17 cellular contexts compared by ENCODE assay signal in the genomic region with DNA sequence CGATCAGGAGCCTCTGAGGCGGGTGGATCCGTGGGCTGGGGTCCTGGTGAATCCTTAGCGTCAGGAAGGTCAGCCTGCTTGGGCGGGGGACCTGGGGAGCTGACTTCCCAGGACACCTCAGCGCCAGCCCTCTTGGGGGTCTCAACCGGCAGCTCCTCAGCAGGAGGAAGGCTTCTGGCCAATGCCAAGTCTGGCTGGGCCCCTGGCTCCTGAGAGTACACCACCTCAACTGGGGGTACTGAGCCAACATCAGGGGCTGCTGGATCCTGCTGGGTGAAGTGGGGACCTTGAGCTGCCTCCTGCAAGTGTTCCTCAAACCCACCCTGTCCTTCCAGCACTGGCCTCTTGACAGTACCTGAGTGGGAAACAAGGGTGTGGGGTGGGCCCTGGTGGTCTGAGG. TPM values are rescaled to one million over a fixed set of nuclear protein-coding genes. Genes with fewer than 3 reads are reported as not detected.
DNase-seq lines count a peak whose midpoint lies in the region; TF ChIP-seq lines count a peak whose summit lies in the region.
"Had no signal": no experiment of that assay in that cellular context is flagged by ENCODE, and none has a peak within 500 bp of the region (broad histone marks: within the 10 kb centered on the region; RNA-seq: fewer than 3 reads in every experiment).

No MANE protein-coding gene starts in this region.

- no peak overlapping the region for H4K5ac ChIP-seq in H9 (ENCODE audit: insufficient read length, low read depth, low read length)

- no peak overlapping the region for H3K4ac ChIP-seq in H9 (ENCODE audit: low read depth, low read length)
- H3K4ac ChIP-seq in neuronal stem cell (ENCODE audit: low read length), result no peak overlapping the region

- H3K79me2 ChIP-seq in H9 (ENCODE audit: insufficient read depth, low read length), result no peaks in the 10 kb centered on the region

- H3K4me2 ChIP-seq in H9 (ENCODE audit: insufficient read depth, insufficient read length, low read length), result no peak overlapping the region
- no peak overlapping the region for H3K4me2 ChIP-seq in neuronal stem cell (ENCODE audit: insufficient read depth, low read length, poor library complexity, severe bottlenecking)

- H3K27me3 Mint-ChIP-seq in H9 (ENCODE audit: low read depth) (peaks cover 27% of the 10 kb centered on the region), endodermal cell (ENCODE audit: insufficient read depth) (peaks cover 16% of the 10 kb centered on the region)
- H3K27me3 Mint-ChIP-seq: CD4-positive, alpha-beta memory T cell had no signal

- CTCF ChIA-PET in RWPE1 (lab: Yijun Ruan, JAX), result interaction anchor here (0.6 kb wide), 1 partner anchor 27 kb away, joined by 3 read pairs; no protein-coding TSS in a partner anchor

- H3K36me3 Mint-ChIP-seq in H9 (ENCODE audit: insufficient read depth in 1 of 3, low read depth in 3 of 3) (peaks cover 2 to 9% (median 7%) of the 10 kb centered on the region in 3 experiments; a peak in 5 of 7 replicates), endodermal cell (ENCODE audit: low read depth) (peaks cover 4% of the 10 kb centered on the region)
- H3K36me3 Mint-ChIP-seq: IgD-negative memory B cell had no signal

- intact Hi-C loops in vagina (cut with DNase I) (no loop called here), stomach (cut with DNase I; ENCODE audit: low total_unique reads) (no loop called here)

- no peak overlapping the region for H2BK120ac ChIP-seq in H9 (ENCODE audit: low read depth, low read length, poor library complexity, severe bottlenecking)
- no peak overlapping the region for H2BK120ac ChIP-seq in neuronal stem cell (ENCODE audit: low read depth, low read length)

- H3K27ac Mint-ChIP-seq in H9, result no peak overlapping the region
- no peak overlapping the region for H3K27ac Mint-ChIP-seq in endodermal cell
- H3K27ac Mint-ChIP-seq: IgD-negative memory B cell had no signal

- H2BK15ac ChIP-seq in H9 (ENCODE audit: low read depth, low read length) (no peak overlapping the region), neuronal stem cell (ENCODE audit: low read length) (no peak overlapping the region)

- no peak overlapping the region for H2BK12ac ChIP-seq in H9 (ENCODE audit: insufficient read length, low read depth, low read length)
- H2BK12ac ChIP-seq in neuronal stem cell (ENCODE audit: low read length), result no peak overlapping the region

- H3K9me3 ChIP-seq in H9 (ENCODE audit: control insufficient read depth, low read depth, low read length) (no peaks in the 10 kb centered on the region), endodermal cell (ENCODE audit: control insufficient read depth, low read length) (no peaks in the 10 kb centered on the region), neuronal stem cell (replicated peaks in 1 of 2; ENCODE audit: control insufficient read depth in 2 of 2, insufficient read depth in 1 of 2, low read depth in 1 of 2, low read length in 2 of 2) (peaks cover 0 to 1% of the 10 kb centered on the region in 2 donors), suprapubic skin (no peaks in the 10 kb centered on the region), vagina (no peaks in the 10 kb centered on the region), stomach (no peaks in the 10 kb centered on the region)
- H3K9me3 ChIP-seq: A549, BE2C had no signal

- H3K14ac ChIP-seq in H9 (ENCODE audit: insufficient read depth, low read length) (no peak overlapping the region), neuronal stem cell (ENCODE audit: low read length) (peak overlapping the region; percentile 3)

- H3K9ac ChIP-seq in H9 (ENCODE audit: extremely low read depth, insufficient read length, low read length), result no peak overlapping the region
- no peak overlapping the region for H3K9ac ChIP-seq in endodermal cell (ENCODE audit: extremely low read depth, low read length, poor library complexity, severe bottlenecking)
- H3K9ac ChIP-seq in neuronal stem cell (ENCODE audit: low read depth, low read length, poor library complexity), result no peak overlapping the region

- H3T11ph ChIP-seq in H9 (ENCODE audit: low read length), result no peak overlapping the region

- no CpG with 5 or more reads among the region's 7 CpGs for WGBS in H9 (ENCODE audit: extremely low coverage, insufficient read length, low lambda C conversion rate)
- 84 to 98% methylated on average over 6 to 7 of the region's 7 CpGs for WGBS in endodermal cell (ENCODE audit: insufficient coverage in 1 of 2, insufficient read length in 1 of 2), 2 experiments
- WGBS in neuronal stem cell (ENCODE audit: extremely low coverage in 2 of 2, insufficient read length in 2 of 2, insufficient replicate concordance in 1 of 2), 2 donors, result no CpG with 5 or more reads among the region's 7 CpGs
- 100% methylated on average over 7 of the region's 7 CpGs for WGBS in suprapubic skin
- WGBS in stomach, 5 donors, result 88 to 96% (median 92%) methylated on average over 5 to 7 of the region's 7 CpGs

- TF ChIP-seq EP300 in suprapubic skin (IDR thresholded peaks at IDR 0.05) (no peak), stomach (IDR thresholded peaks at IDR 0.05) (no peak)

- H3K36me3 ChIP-seq in endodermal cell (ENCODE audit: control insufficient read depth, insufficient read depth, low read length) (no peaks in the 10 kb centered on the region), neuronal stem cell (replicated peaks in 1 of 2; ENCODE audit: control insufficient read depth in 2 of 2, insufficient read depth in 2 of 2, low read length in 2 of 2) (peaks cover 9 to 16% of the 10 kb centered on the region in 2 donors), suprapubic skin (peaks cover 8% of the 10 kb centered on the region), vagina (no peaks in the 10 kb centered on the region), stomach (peaks cover 0 to 14% (median 9%) of the 10 kb centered on the region in 4 donors)
- H3K36me3 ChIP-seq: BE2C had no signal

- H3K23ac ChIP-seq in H9 (ENCODE audit: insufficient read length, low read depth, low read length) (no peak overlapping the region), neuronal stem cell (ENCODE audit: low read depth, low read length, poor library complexity) (no peak overlapping the region)

- no peak overlapping the region for H3K4me3 ChIP-seq in endodermal cell (ENCODE audit: low read length)
- H3K4me3 ChIP-seq in neuronal stem cell (ENCODE audit: low read length in 2 of 2), result no peak overlapping the region
- H3K4me3 ChIP-seq in suprapubic skin, result no peak overlapping the region
- no peak overlapping the region for H3K4me3 ChIP-seq in vagina
- H3K4me3 ChIP-seq in stomach, result no peak overlapping the region
- H3K4me3 ChIP-seq: A549, GM12878 had no signal

- no peak overlapping the region for H3K18ac ChIP-seq in H9 (ENCODE audit: insufficient read length, low read depth, low read length)
- no peak overlapping the region for H3K18ac ChIP-seq in neuronal stem cell (ENCODE audit: low read length)

- no peak overlapping the region for H3K4me3 Mint-ChIP-seq in H9
- H3K4me3 Mint-ChIP-seq in endodermal cell, result no peak overlapping the region
- H3K4me3 Mint-ChIP-seq: CD4-positive, alpha-beta memory T cell had no signal

- peak; percentile 21 for DNase-seq in H9
- DNase-seq in RWPE1 (ENCODE audit: low spot score), result no peak
- DNase-seq in endodermal cell, result peak; percentile 31
- DNase-seq in neuronal stem cell (ENCODE audit: low spot score), result no peak
- no peak for DNase-seq in suprapubic skin (ENCODE audit: low spot score in 2 of 2)
- no peak for DNase-seq in vagina (ENCODE audit: extremely low spot score in 2 of 2)
- no peak for DNase-seq in stimulated activated CD4-positive, alpha-beta T cell treated with anti-CD3 and anti-CD28 coated beads, Interleukin-2, amount 100 ng/mL, for 24 hours
- no peak for DNase-seq in stomach
- DNase-seq: BE2C; CD4-positive, alpha-beta memory T cell; DMS79; GOT3; HCEC 1CT had no signal

- H2AFZ ChIP-seq in H9 (ENCODE audit: low read length) (no peak overlapping the region), neuronal stem cell (ENCODE audit: low read length) (no peak overlapping the region)

- H4K20me1 ChIP-seq in H9 (ENCODE audit: control insufficient read depth, insufficient read depth, insufficient read length), result no peaks in the 10 kb centered on the region

- no peak overlapping the region for H4K8ac ChIP-seq in H9 (replicated peaks; ENCODE audit: insufficient read length, low read depth, low read length)
- no peak overlapping the region for H4K8ac ChIP-seq in neuronal stem cell (ENCODE audit: low read depth, low read length)

- H3K9me3 Mint-ChIP-seq in H9 (no peaks in the 10 kb centered on the region), endodermal cell (no peaks in the 10 kb centered on the region)
- H3K9me3 Mint-ChIP-seq: CD4-positive, alpha-beta memory T cell; IgD-negative memory B cell had no signal

- no peak for TF ChIP-seq CTCF in H9 (conservative IDR thresholded peaks at IDR 0.05)
- TF ChIP-seq CTCF in RWPE1 (conservative IDR thresholded peaks at IDR 0.05; ENCODE audit: low read depth), result no peak
- TF ChIP-seq CTCF in endodermal cell (conservative IDR thresholded peaks at IDR 0.05), result no peak
- no peak for TF ChIP-seq CTCF in suprapubic skin (IDR thresholded peaks at IDR 0.05)
- no peak for TF ChIP-seq CTCF in vagina (IDR thresholded peaks at IDR 0.05)
- TF ChIP-seq CTCF in stomach (IDR thresholded peaks at IDR 0.05), result no peak

- POLR2A ChIA-PET in RWPE1 (lab: Yijun Ruan, JAX; ENCODE audit: low non-redundant PET), result no interaction called here

- peaks cover 20% of the 10 kb centered on the region for H3K23me2 ChIP-seq in H9 (ENCODE audit: insufficient read length, low read depth, low read length, poor library complexity, severe bottlenecking)

- H3K27me3 ChIP-seq in H9 (ENCODE audit: insufficient read depth, low read length), result no peaks in the 10 kb centered on the region
- no peaks in the 10 kb centered on the region for H3K27me3 ChIP-seq in endodermal cell (ENCODE audit: control insufficient read depth, insufficient read depth, low read length, poor library complexity, severe bottlenecking)
- H3K27me3 ChIP-seq in neuronal stem cell (ENCODE audit: control insufficient read depth in 3 of 3, insufficient read depth in 3 of 3, low read depth in 1 of 3, low read length in 3 of 3), result peaks cover 0 to 2% (median 0%) of the 10 kb centered on the region in 3 experiments
- no peaks in the 10 kb centered on the region for H3K27me3 ChIP-seq in suprapubic skin
- no peaks in the 10 kb centered on the region for H3K27me3 ChIP-seq in vagina
- H3K27me3 ChIP-seq in stomach, result no peaks in the 10 kb centered on the region
- H3K27me3 ChIP-seq: BE2C had no signal

- no peak overlapping the region for H2AK5ac ChIP-seq in H9 (ENCODE audit: insufficient read length, low read length)
- H2AK5ac ChIP-seq in neuronal stem cell (ENCODE audit: low read depth, low read length), result no peak overlapping the region

- TF ChIP-seq POLR2A in suprapubic skin (IDR thresholded peaks at IDR 0.05) (no peak), vagina (IDR thresholded peaks at IDR 0.05) (no peak), stomach (IDR thresholded peaks at IDR 0.05) (no peak)

- H3K27ac ChIP-seq in H9 (ENCODE audit: insufficient read length, low read depth, low read length) (no peak overlapping the region), RWPE1 (peak overlapping the region; percentile 18), endodermal cell (ENCODE audit: low read depth, low read length) (no peak overlapping the region), neuronal stem cell (replicated peaks; ENCODE audit: low read length) (no peak overlapping the region), suprapubic skin (no peak overlapping the region), vagina (no peak overlapping the region), stomach (no peak overlapping the region)
- H3K27ac ChIP-seq: A549, C4-2B had no signal

- H4K91ac ChIP-seq in H9 (ENCODE audit: insufficient read length, low read depth, low read length) (no peak overlapping the region), neuronal stem cell (ENCODE audit: low read depth, low read length, poor library complexity) (no peak overlapping the region)

- no peak overlapping the region for H3K56ac ChIP-seq in H9 (ENCODE audit: insufficient read length, low read depth, low read length)

- no peaks in the 10 kb centered on the region for H3K79me1 ChIP-seq in H9 (ENCODE audit: insufficient read depth, low read depth, low read length, poor library complexity, severe bottlenecking)
- H3K79me1 ChIP-seq in neuronal stem cell (ENCODE audit: low read depth, low read length), result peaks cover 7% of the 10 kb centered on the region

- no peak overlapping the region for H2BK20ac ChIP-seq in H9 (ENCODE audit: low read depth, low read length, poor library complexity, severe bottlenecking)

- H3K4me1 ChIP-seq in H9 (ENCODE audit: insufficient read depth, low read length), result no peaks in the 10 kb centered on the region
- H3K4me1 ChIP-seq in endodermal cell (ENCODE audit: control insufficient read depth, insufficient read depth, low read length), result no peaks in the 10 kb centered on the region
- H3K4me1 ChIP-seq in neuronal stem cell (ENCODE audit: control insufficient read depth in 2 of 2, insufficient read depth in 1 of 2, low read depth in 1 of 2, low read length in 2 of 2), result peaks cover 0 to 14% of the 10 kb centered on the region in 2 donors
- H3K4me1 ChIP-seq in suprapubic skin, result peaks cover 34% of the 10 kb centered on the region
- H3K4me1 ChIP-seq in vagina, result peaks cover 36% of the 10 kb centered on the region
- peaks cover 14 to 47% (median 40%) of the 10 kb centered on the region in 4 donors for H3K4me1 ChIP-seq in stomach
- H3K4me1 ChIP-seq: BE2C had no signal

- peaks cover 3 to 13% of the 10 kb centered on the region in 2 experiments for H3K4me1 Mint-ChIP-seq in H9
- H3K4me1 Mint-ChIP-seq in endodermal cell, result no peaks in the 10 kb centered on the region

- H2BK5ac ChIP-seq in H9 (ENCODE audit: insufficient read length, low read length), result no peak overlapping the region
- H2BK5ac ChIP-seq in neuronal stem cell (ENCODE audit: low read length), result no peak overlapping the region

RNA-seq across cellular contexts. Expression of a gene that starts 3.1 kb away (rescaled TPM):
- total RNA-seq in H9 (2021), result 18.8 and 19.5 TPM in 2 replicates
- 10 to 100 TPM in 1 of 2 donors, 1 to 10 TPM in 1; 7.4 to 11.3 TPM for total RNA-seq in endodermal cell
- polyA plus RNA-seq in endodermal cell (2013, experiment 1 of 2), result 6.6 TPM
- 5.5 TPM for polyA plus RNA-seq in endodermal cell (2013, experiment 2 of 2)
- 5.2 TPM for polyA plus RNA-seq in neuronal stem cell (2013, experiment 1 of 2)
- polyA plus RNA-seq in neuronal stem cell (2013, experiment 2 of 2), result 5.6 TPM
- 1 to 10 TPM; 2.5 to 6.1 (median 3.0) TPM for total RNA-seq in suprapubic skin
- total RNA-seq in vagina, result 1.7 TPM
- total RNA-seq in stomach, result 10 to 100 TPM in 1 of 5 donors, 1 to 10 TPM in 2, under 1 TPM in 2; 0.58 to 31.6 (median 5.4) TPM
- polyA plus RNA-seq in stomach, result under 1 TPM; 0.44 to 0.92 (median 0.80) TPM

RNA-seq across cellular contexts. Expression of a gene that starts 15.5 kb away (rescaled TPM):
- 15.5 and 17.2 TPM in 2 replicates for total RNA-seq in H9 (2021)
- 10 to 100 TPM; 35.7 to 43.2 TPM for total RNA-seq in endodermal cell
- polyA plus RNA-seq in endodermal cell (2013, experiment 1 of 2), result 36.2 TPM
- 33.2 TPM for polyA plus RNA-seq in endodermal cell (2013, experiment 2 of 2)
- 10.5 TPM for polyA plus RNA-seq in neuronal stem cell (2013, experiment 1 of 2)
- polyA plus RNA-seq in neuronal stem cell (2013, experiment 2 of 2), result 10.9 TPM
- total RNA-seq in suprapubic skin, result 10 to 100 TPM; 18.9 to 46.7 (median 26.0) TPM
- total RNA-seq in vagina, result 27.0 TPM
- total RNA-seq in stomach, result 10 to 100 TPM in 4 of 5 donors, 1 to 10 TPM in 1; 6.2 to 71.5 (median 23.9) TPM
- polyA plus RNA-seq in stomach, result 10 to 100 TPM in 2 of 3 donors, 1 to 10 TPM in 1; 7.5 to 52.3 (median 21.6) TPM

RNA-seq across cellular contexts. Expression of a gene that starts 32.2 kb away (rescaled TPM):
- total RNA-seq in H9 (2021) (6.8 and 9.1 TPM in 2 replicates), endodermal cell (10 to 100 TPM; 15.7 to 19.0 TPM), suprapubic skin (100 to 1,000 TPM in 3 of 4 donors, 10 to 100 TPM in 1; 92.5 to 185 (median 137) TPM), vagina (66.3 TPM), stomach (100 to 1,000 TPM in 3 of 5 donors, 10 to 100 TPM in 2; 20.1 to 284 (median 111) TPM)
- polyA plus RNA-seq in endodermal cell (2013, experiment 1 of 2), result 10.4 TPM
- polyA plus RNA-seq in endodermal cell (2013, experiment 2 of 2), result 11.9 TPM
- 5.4 TPM for polyA plus RNA-seq in neuronal stem cell (2013, experiment 1 of 2)
- 6.0 TPM for polyA plus RNA-seq in neuronal stem cell (2013, experiment 2 of 2)
- 10 to 100 TPM; 24.2 to 40.6 (median 25.5) TPM for polyA plus RNA-seq in stomach

RNA-seq across cellular contexts. Expression of a gene that starts 37.5 kb away (rescaled TPM):
- total RNA-seq in H9 (2021), result 39.3 and 45.6 TPM in 2 replicates
- total RNA-seq in endodermal cell, result 10 to 100 TPM; 35.6 to 45.3 TPM
- 67.0 TPM for polyA plus RNA-seq in endodermal cell (2013, experiment 1 of 2)
- polyA plus RNA-seq in endodermal cell (2013, experiment 2 of 2), result 56.8 TPM
- polyA plus RNA-seq in neuronal stem cell (2013, experiment 1 of 2), result 24.9 TPM
- 24.7 TPM for polyA plus RNA-seq in neuronal stem cell (2013, experiment 2 of 2)
- 10 to 100 TPM; 41.8 to 82.1 (median 77.5) TPM for total RNA-seq in suprapubic skin
- 36.6 TPM for total RNA-seq in vagina
- 10 to 100 TPM; 10.5 to 71.0 (median 34.1) TPM for total RNA-seq in stomach
- polyA plus RNA-seq in stomach, result 10 to 100 TPM; 32.2 to 54.4 (median 38.3) TPM

RNA-seq across cellular contexts. Expression of a gene that starts 46.5 kb away (rescaled TPM):
- total RNA-seq in H9 (2021) (2.0 and 2.1 TPM in 2 replicates), endodermal cell (1 to 10 TPM; 1.2 to 1.6 TPM), suprapubic skin (100 to 1,000 TPM in 1 of 4 donors, 10 to 100 TPM in 3; 49.2 to 116 (median 77.8) TPM), vagina (15.2 TPM), stomach (100 to 1,000 TPM in 2 of 5 donors, 10 to 100 TPM in 3; 11.4 to 301 (median 60.1) TPM)
- 0.85 TPM for polyA plus RNA-seq in endodermal cell (2013, experiment 1 of 2)
- 0.75 TPM for polyA plus RNA-seq in endodermal cell (2013, experiment 2 of 2)
- polyA plus RNA-seq in neuronal stem cell (2013, experiment 1 of 2), result 0.77 TPM
- polyA plus RNA-seq in neuronal stem cell (2013, experiment 2 of 2), result 0.57 TPM
- 10 to 100 TPM; 10.3 to 22.0 (median 13.0) TPM for polyA plus RNA-seq in stomach
- polyA plus RNA-seq: IgD-negative memory B cell had no signal

Comparison
In these comparisons a context has a peak if more than half of its experiments do, and no peak if none do; other contexts are left out.
1. DNase-seq: peak in H9 (single experiment) and endodermal cell (single experiment); none in RWPE1 (single experiment), neuronal stem cell (single experiment), suprapubic skin (0 of 2), vagina (0 of 2), stimulated activated CD4-positive, alpha-beta T cell treated with anti-CD3 and anti-CD28 coated beads, Interleukin-2, amount 100 ng/mL, for 24 hours (0 of 2) and stomach (single experiment).